ENCODE assay signal across 22 cellular contexts in the genomic region with DNA sequence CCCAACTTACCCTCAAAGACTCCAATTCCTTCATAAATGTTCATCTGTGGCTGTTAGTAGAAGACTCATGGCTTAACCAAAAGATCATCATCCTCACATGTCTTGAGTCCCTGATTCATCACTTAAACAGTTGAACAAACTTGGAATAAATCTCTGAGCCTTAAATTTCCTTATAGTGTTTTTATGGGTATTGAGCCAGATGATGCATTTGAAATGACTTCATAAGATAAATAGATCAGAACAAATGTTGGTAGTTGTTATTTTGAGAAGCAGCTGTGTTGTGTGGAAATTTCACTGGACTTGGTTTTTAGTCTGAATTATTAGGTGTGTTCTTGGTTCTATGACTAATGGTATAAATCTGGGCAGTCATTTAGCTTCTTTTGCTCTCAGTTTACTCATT.
DNase-seq lines count a peak whose midpoint lies in the region; ATAC-seq and TF ChIP-seq lines count a peak whose summit lies in the region.
"Had no signal": no experiment of that assay in that cellular context is flagged by ENCODE, and none has a peak within 500 bp of the region (broad histone marks: within the 10 kb centered on the region; RNA-seq: fewer than 3 reads in every experiment).

No MANE protein-coding gene starts in this region.

- H3K27ac Mint-ChIP-seq in activated naive CD8-positive, alpha-beta T cell treated with anti-CD3 and anti-CD28 coated beads for 36 hours, result no peak overlapping the region

- H3K27me3 ChIP-seq in uterus, result no peaks in the 10 kb centered on the region
- H3K27me3 ChIP-seq: BLaER1 treated with 17β-estradiol and CSF1 and Interleukin-3, amounts not matched to agents 10 nM and 100 nM; gastrocnemius medialis; SJCRH30; upper lobe of left lung had no signal

- no peaks in the 10 kb centered on the region for H3K27me3 Mint-ChIP-seq in activated naive CD8-positive, alpha-beta T cell treated with anti-CD3 and anti-CD28 coated beads for 36 hours

- intact Hi-C loops in uterus (cut with DNase I; ENCODE audit: low total_unique reads), result no loop called here

- H3K27ac ChIP-seq in uterus, result no peak overlapping the region
- H3K27ac ChIP-seq: BLaER1 treated with 17β-estradiol and CSF1 and Interleukin-3, amounts not matched to agents 10 nM and 100 nM; gastrocnemius medialis; SJCRH30; upper lobe of left lung had no signal

- no peak for ATAC-seq in HG02973 (IDR thresholded peaks at IDR 0.05; ENCODE audit: unreplicated experiment)
- ATAC-seq: gastrocnemius medialis, HCT116 had no signal

- H3K9me3 ChIP-seq in uterus, result no peaks in the 10 kb centered on the region
- H3K9me3 ChIP-seq: BLaER1 treated with 17β-estradiol and CSF1 and Interleukin-3, amounts not matched to agents 10 nM and 100 nM; gastrocnemius medialis; SJCRH30; upper lobe of left lung had no signal

- H3K4me3 ChIP-seq in AG10803 (ENCODE audit: low read length), result no peak overlapping the region
- H3K4me3 ChIP-seq in LNCaP clone FGC (ENCODE audit: low read depth, low read length), result no peak overlapping the region
- no peak overlapping the region for H3K4me3 ChIP-seq in choroid plexus epithelial cell (ENCODE audit: low read depth, low read length)
- no peak overlapping the region for H3K4me3 ChIP-seq in uterus
- H3K4me3 ChIP-seq: BLaER1 treated with 17β-estradiol and CSF1 and Interleukin-3, amounts not matched to agents 10 nM and 100 nM; gastrocnemius medialis; SJCRH30; upper lobe of left lung had no signal

- H3K36me3 ChIP-seq in uterus, result no peaks in the 10 kb centered on the region
- H3K36me3 ChIP-seq: BLaER1 treated with 17β-estradiol and CSF1 and Interleukin-3, amounts not matched to agents 10 nM and 100 nM; gastrocnemius medialis; SJCRH30; upper lobe of left lung had no signal

- DNase-seq in AG10803 (ENCODE audit: low read depth) (peak; percentile 86), LNCaP clone FGC (ENCODE audit: low read depth) (peak; percentile 50), choroid plexus epithelial cell (ENCODE audit: low read depth) (peak; percentile 24), kidney tubule cell (ENCODE audit: low spot score) (peak; percentile 25), uterus (no peak)
- DNase-seq in activated naive CD8-positive, alpha-beta T cell treated with anti-CD3 and anti-CD28 coated beads for 36 hours, result no peak
- no peak for DNase-seq in activated CD4-positive, CD25-positive, alpha-beta regulatory T cell treated with anti-CD3 and anti-CD28 coated beads, Interleukin-2, amount 50 U/mL, for 72 hours
- DNase-seq: activated CD4-positive, alpha-beta T cell treated with anti-CD3 and anti-CD28 coated beads, Interleukin-2, amount 50 U/mL, for 48 hours; amygdala; dermis blood vessel endothelial cell; DMS79 treated with DMSO at 0.1 percent for 48 hours; gastrocnemius medialis; mesendoderm; NCI-H146; right cardiac atrium; SJCRH30; stimulated activated CD4-positive, alpha-beta T cell treated with anti-CD3 and anti-CD28 coated beads, Interleukin-4, amount 100 ng/mL, for 24 hours; upper lobe of left lung had no signal

- no peaks in the 10 kb centered on the region for H3K36me3 Mint-ChIP-seq in activated naive CD8-positive, alpha-beta T cell treated with anti-CD3 and anti-CD28 coated beads for 36 hours

- H3K9me3 Mint-ChIP-seq in activated naive CD8-positive, alpha-beta T cell treated with anti-CD3 and anti-CD28 coated beads for 36 hours, result peaks cover 1% of the 10 kb centered on the region

- no peak for TF ChIP-seq POLR2A in uterus (IDR thresholded peaks at IDR 0.05)

- no peaks in the 10 kb centered on the region for H3K4me1 Mint-ChIP-seq in activated naive CD8-positive, alpha-beta T cell treated with anti-CD3 and anti-CD28 coated beads for 36 hours
- H3K4me1 Mint-ChIP-seq: neural crest cell had no signal

- no peaks in the 10 kb centered on the region for H3K4me1 ChIP-seq in uterus
- H3K4me1 ChIP-seq: BLaER1 treated with 17β-estradiol and CSF1 and Interleukin-3, amounts not matched to agents 10 nM and 100 nM; gastrocnemius medialis; SJCRH30; upper lobe of left lung had no signal

- no peak for TF ChIP-seq CTCF in AG10803 (conservative IDR thresholded peaks at IDR 0.05; ENCODE audit: low read length)
- TF ChIP-seq CTCF in LNCaP clone FGC (IDR thresholded peaks at IDR 0.05; ENCODE audit: control insufficient read depth, extremely low read depth, insufficient read depth), result no peak
- TF ChIP-seq CTCF in choroid plexus epithelial cell (conservative IDR thresholded peaks at IDR 0.05; ENCODE audit: low read depth, low read length), result no peak
- no peak for TF ChIP-seq CTCF in uterus (IDR thresholded peaks at IDR 0.05)

- H3K4me3 Mint-ChIP-seq in activated naive CD8-positive, alpha-beta T cell treated with anti-CD3 and anti-CD28 coated beads for 36 hours, result no peak overlapping the region
- H3K4me3 Mint-ChIP-seq: neural crest cell had no signal

Comparison
In these comparisons a context has a peak if more than half of its experiments do, and no peak if none do; other contexts are left out.
1. DNase-seq: peak in AG10803 (single experiment), LNCaP clone FGC (single experiment), choroid plexus epithelial cell (single experiment) and kidney tubule cell (single experiment); none in uterus (0 of 2), activated naive CD8-positive, alpha-beta T cell treated with anti-CD3 and anti-CD28 coated beads for 36 hours (single experiment) and activated CD4-positive, CD25-positive, alpha-beta regulatory T cell treated with anti-CD3 and anti-CD28 coated beads, Interleukin-2, amount 50 U/mL, for 72 hours (single experiment).